In the genomic region with DNA sequence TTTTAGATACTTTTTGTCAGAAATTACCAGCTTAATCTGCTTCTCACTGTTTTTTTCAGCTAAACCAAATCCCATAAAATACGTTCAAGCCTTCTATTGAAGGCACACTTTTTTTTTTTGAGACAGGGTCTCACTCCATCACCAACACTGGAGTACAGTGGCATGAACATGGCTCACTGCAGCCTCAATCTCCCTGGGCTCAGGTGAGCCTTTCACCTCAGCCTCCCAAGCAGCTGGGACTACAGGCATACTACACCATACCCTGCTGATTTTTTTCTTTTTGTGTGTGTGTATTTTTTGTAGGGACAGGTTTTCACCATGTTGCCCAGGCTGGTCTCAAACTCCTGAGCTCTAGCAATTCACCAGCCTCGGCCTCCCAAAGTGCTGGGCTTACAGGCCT, we compare ENCODE assay signal across 14 cellular contexts. TPM values are rescaled to one million over a fixed set of nuclear protein-coding genes. Genes with fewer than 3 reads are reported as not detected.
A peak's percentile ranks its signal among the peaks of the same experiment; 100 is the strongest.
DNase-seq lines count a peak whose midpoint lies in the region; ATAC-seq and TF ChIP-seq lines count a peak whose summit lies in the region.
"Had no signal": no experiment of that assay in that cellular context is flagged by ENCODE, and none has a peak within 500 bp of the region (broad histone marks: within the 10 kb centered on the region; RNA-seq: fewer than 3 reads in every experiment).

No MANE protein-coding gene starts in this region.

- CTCF ChIA-PET in naive thymus-derived CD4-positive, alpha-beta T cell (lab: Charles Lee), result interaction anchor here (0.7 kb wide), 1 partner anchor 69 kb away, joined by 4 read pairs; no protein-coding TSS in a partner anchor
- CTCF ChIA-PET in activated CD4-positive, alpha-beta memory T cell treated with anti-CD3 and anti-CD28 coated beads, Interleukin-2, amount 10 ng/mL, durations not matched to agents 7 days and 5 days (lab: Charles Lee), result interaction anchor here (1.2 kb wide), 1 partner anchor 150 kb away, joined by 3 read pairs; no protein-coding TSS in a partner anchor

- H3K36me3 Mint-ChIP-seq in naive thymus-derived CD4-positive, alpha-beta T cell, result peaks cover 4 to 17% (median 9%) of the 10 kb centered on the region in 5 donors
- peaks cover 29% of the 10 kb centered on the region for H3K36me3 Mint-ChIP-seq in activated CD4-positive, alpha-beta memory T cell treated with anti-CD3 and anti-CD28 coated beads, Interleukin-2, amount 10 ng/mL, durations not matched to agents 7 days and 5 days (ENCODE audit: low read depth)

- H3K27me3 Mint-ChIP-seq in naive thymus-derived CD4-positive, alpha-beta T cell, result no peaks in the 10 kb centered on the region
- H3K27me3 Mint-ChIP-seq in activated CD4-positive, alpha-beta memory T cell treated with anti-CD3 and anti-CD28 coated beads, Interleukin-2, amount 10 ng/mL, durations not matched to agents 7 days and 5 days, result no peaks in the 10 kb centered on the region
- H3K27me3 Mint-ChIP-seq: naive B cell had no signal

- peak overlapping the region; percentile 85 for H3K4me3 ChIP-seq in left ventricle myocardium inferior
- peak overlapping the region; percentile 40 for H3K4me3 ChIP-seq in adipocyte (ENCODE audit: low read length)
- no peak overlapping the region for H3K4me3 ChIP-seq in naive thymus-derived CD4-positive, alpha-beta T cell (ENCODE audit: low read length)

- H3K9me3 Mint-ChIP-seq in naive thymus-derived CD4-positive, alpha-beta T cell, result no peaks in the 10 kb centered on the region
- no peaks in the 10 kb centered on the region for H3K9me3 Mint-ChIP-seq in activated CD4-positive, alpha-beta memory T cell treated with anti-CD3 and anti-CD28 coated beads, Interleukin-2, amount 10 ng/mL, durations not matched to agents 7 days and 5 days
- H3K9me3 Mint-ChIP-seq: naive B cell had no signal

- POLR2A ChIA-PET in naive thymus-derived CD4-positive, alpha-beta T cell (lab: Charles Lee), result interaction anchor here (0.6 kb wide), 1 partner anchor 94 kb away, joined by 7 read pairs; no protein-coding TSS in a partner anchor
- POLR2A ChIA-PET in activated CD4-positive, alpha-beta memory T cell treated with anti-CD3 and anti-CD28 coated beads, Interleukin-2, amount 10 ng/mL, durations not matched to agents 7 days and 5 days (lab: Charles Lee), result interaction anchor here (1.0 to 1.3 kb wide), 2 partner anchors 11 to 102 kb away, joined by 3 read pairs; no protein-coding TSS in a partner anchor

- intact Hi-C loops in left ventricle myocardium inferior (cut with micrococcal nuclease) (no loop called here), Right ventricle myocardium inferior (cut with DNase I) (loop anchor here (5.0 to 10.0 kb wide), 4 partner anchors 33 to 505 kb away; partner anchors contain the start of gene TIMP4)
- intact Hi-C loops in naive thymus-derived CD4-positive, alpha-beta T cell (cut with micrococcal nuclease), result loop anchor here (5.0 to 10.0 kb wide), 11 partner anchors 33 to 1995 kb away; partner anchors contain the start of genes CAND2 (in 1 of the 2), CCDC174 (in 1 of the 2), LSM3 (in 1 of the 2) and SLC6A6 (in 1 of the 2)

- no peaks in the 10 kb centered on the region for H3K9me3 ChIP-seq in left ventricle myocardium inferior (replicated peaks)
- H3K9me3 ChIP-seq in adipocyte (ENCODE audit: control insufficient read depth, low read length), result no peaks in the 10 kb centered on the region
- no peaks in the 10 kb centered on the region for H3K9me3 ChIP-seq in naive thymus-derived CD4-positive, alpha-beta T cell (ENCODE audit: control insufficient read depth in 2 of 3, low read length in 3 of 3)
- H3K9me3 ChIP-seq: BE2C had no signal

- no peaks in the 10 kb centered on the region for H3K36me3 ChIP-seq in left ventricle myocardium inferior
- no peaks in the 10 kb centered on the region for H3K36me3 ChIP-seq in adipocyte (ENCODE audit: control insufficient read depth, insufficient read depth, low read length, severe bottlenecking)
- peaks cover 0 to 9% (median 0%) of the 10 kb centered on the region in 3 experiments for H3K36me3 ChIP-seq in naive thymus-derived CD4-positive, alpha-beta T cell (ENCODE audit: control insufficient read depth in 2 of 3, insufficient read depth in 3 of 3, low read length in 3 of 3)
- H3K36me3 ChIP-seq: BE2C had no signal

- H3K27me3 ChIP-seq in left ventricle myocardium inferior (ENCODE audit: low read depth) (no peaks in the 10 kb centered on the region), adipocyte (replicated peaks; ENCODE audit: control insufficient read depth, insufficient read depth, low read length) (no peaks in the 10 kb centered on the region)
- H3K27me3 ChIP-seq in naive thymus-derived CD4-positive, alpha-beta T cell (ENCODE audit: control insufficient read depth in 2 of 2, insufficient read depth in 2 of 2, low read length in 2 of 2), result no peaks in the 10 kb centered on the region
- H3K27me3 ChIP-seq: BE2C had no signal

- TF ChIP-seq CTCF in left ventricle myocardium inferior (IDR thresholded peaks at IDR 0.05; ENCODE audit: borderline replicate concordance), result no peak

- peak overlapping the region; percentile 98 for H3K27ac ChIP-seq in left ventricle myocardium inferior (replicated peaks)
- H3K27ac ChIP-seq in naive thymus-derived CD4-positive, alpha-beta T cell (ENCODE audit: low read depth, low read length), result no peak overlapping the region
- no peak overlapping the region for H3K27ac ChIP-seq in substantia nigra (ENCODE audit: low read depth, low read length, poor library complexity, severe bottlenecking)

- DNase-seq in left ventricle myocardium inferior, result no peak
- DNase-seq in Right ventricle myocardium inferior (ENCODE audit: missing footprints), result no peak
- DNase-seq in adipocyte (ENCODE audit: low read depth), result no peak
- no peak for DNase-seq in naive thymus-derived CD4-positive, alpha-beta T cell
- no peak for DNase-seq in substantia nigra (lab: John Stamatoyannopoulos, UW)
- no peak for DNase-seq in activated CD4-positive, alpha-beta memory T cell treated with anti-CD3 and anti-CD28 coated beads, Interleukin-2, amount 10 ng/mL, durations not matched to agents 7 days and 5 days
- DNase-seq: activated T-cell treated with anti-CD3 and anti-CD28 coated beads for 4 hours; BE2C; GOT3; naive B cell; NCI-H187; stimulated activated naive CD4-positive, alpha-beta T cell treated with Interleukin-2 at 50 U/mL for 16 hours had no signal

- ATAC-seq in Right ventricle myocardium inferior (no peak), HG03439 (IDR thresholded peaks at IDR 0.05; ENCODE audit: unreplicated experiment) (no peak), HG03442 (IDR thresholded peaks at IDR 0.05; ENCODE audit: unreplicated experiment) (no peak)
- ATAC-seq in naive thymus-derived CD4-positive, alpha-beta T cell, result no peak

- peak overlapping the region in 9 of 10 donors; percentile 12 to 91 (median 55) for H3K4me3 Mint-ChIP-seq in naive thymus-derived CD4-positive, alpha-beta T cell
- H3K4me3 Mint-ChIP-seq in activated CD4-positive, alpha-beta memory T cell treated with anti-CD3 and anti-CD28 coated beads, Interleukin-2, amount 10 ng/mL, durations not matched to agents 7 days and 5 days, result no peak overlapping the region

- peak overlapping the region in 1 of 9 donors; percentile 26 for H3K27ac Mint-ChIP-seq in naive thymus-derived CD4-positive, alpha-beta T cell
- H3K27ac Mint-ChIP-seq in activated CD4-positive, alpha-beta memory T cell treated with anti-CD3 and anti-CD28 coated beads, Interleukin-2, amount 10 ng/mL, durations not matched to agents 7 days and 5 days, result no peak overlapping the region

- peaks cover 45 to 82% (median 69%) of the 10 kb centered on the region in 7 donors for H3K4me1 Mint-ChIP-seq in naive thymus-derived CD4-positive, alpha-beta T cell
- peaks cover 47% of the 10 kb centered on the region for H3K4me1 Mint-ChIP-seq in activated CD4-positive, alpha-beta memory T cell treated with anti-CD3 and anti-CD28 coated beads, Interleukin-2, amount 10 ng/mL, durations not matched to agents 7 days and 5 days

- H3K4me1 ChIP-seq in left ventricle myocardium inferior, result peaks cover 94% of the 10 kb centered on the region
- peaks cover 62% of the 10 kb centered on the region for H3K4me1 ChIP-seq in adipocyte (ENCODE audit: control insufficient read depth, insufficient read depth, low read length)
- peaks cover 16 to 33% of the 10 kb centered on the region in 2 donors for H3K4me1 ChIP-seq in naive thymus-derived CD4-positive, alpha-beta T cell (ENCODE audit: control insufficient read depth in 2 of 2, insufficient read depth in 2 of 2, low read length in 2 of 2)
- H3K4me1 ChIP-seq: BE2C had no signal

- H3K9ac ChIP-seq in adipocyte (ENCODE audit: low read length), result peak overlapping the region; percentile 61

RNA-seq across cellular contexts. Expression of gene RAF1, which starts 3.7 kb away (rescaled TPM):
- total RNA-seq in left ventricle myocardium inferior (137 TPM), Right ventricle myocardium inferior (144 TPM)
- 100 to 1,000 TPM in 4 of 5 experiments, 10 to 100 TPM in 1; 93.4 to 129 (median 125) TPM for total RNA-seq in naive thymus-derived CD4-positive, alpha-beta T cell
- polyA plus RNA-seq in naive thymus-derived CD4-positive, alpha-beta T cell, result 10 to 100 TPM; 50.2 to 87.8 TPM
- total RNA-seq in activated CD4-positive, alpha-beta memory T cell treated with anti-CD3 and anti-CD28 coated beads, Interleukin-2, amount 10 ng/mL, durations not matched to agents 7 days and 5 days, result 10 to 100 TPM; 83.2 to 86.0 TPM
